10 cellular contexts compared by ENCODE assay signal in genomic region chr15:68672781-68673205, GRCh38.
DNase-seq lines count a peak whose midpoint lies in the region; ATAC-seq and TF ChIP-seq lines count a peak whose summit lies in the region.
"Had no signal": no experiment of that assay in that cellular context is flagged by ENCODE, and none has a peak within 500 bp of the region (broad histone marks: within the 10 kb centered on the region; RNA-seq: fewer than 3 reads in every experiment).

No MANE protein-coding gene starts in this region.

- TF ChIP-seq CTCF in cardiac fibroblast (IDR thresholded peaks at IDR 0.05; ENCODE audit: low read depth, low read length) (peak; percentile 45), osteocyte (IDR thresholded peaks at IDR 0.05) (peak; percentile 43)

- H3K9me3 Mint-ChIP-seq in osteocyte (ENCODE audit: unreplicated experiment), result no peaks in the 10 kb centered on the region
- H3K9me3 Mint-ChIP-seq: activated T-helper 2 cell treated with anti-CD3 and anti-CD28 coated beads, Interferon-gamma antibody, Interleukin-2, Interleukin-4, amounts not matched to agents 10 μg/mL and 5 μg/mL and 100 μg/mL, durations not matched to agents 14 hours and 24 hours and 36 hours had no signal

- H3K4me1 Mint-ChIP-seq in osteocyte (ENCODE audit: unreplicated experiment), result peaks cover 21% of the 10 kb centered on the region

- no peak overlapping the region for H3K4me3 ChIP-seq in cardiac fibroblast (replicated peaks in 1 of 2; ENCODE audit: low read depth in 2 of 2, low read length in 2 of 2)

- H3K27me3 Mint-ChIP-seq in osteocyte (ENCODE audit: unreplicated experiment), result no peaks in the 10 kb centered on the region

- DNase-seq in DMS 273 (lab: John Stamatoyannopoulos, UW; ENCODE audit: unreplicated experiment) (peak; percentile 70), DMS 273 treated with DMSO at 0.1 percent for 48 hours (lab: John Stamatoyannopoulos, UW) (no peak), NCI-H1105 (lab: John Stamatoyannopoulos, UW) (peak; percentile 7), cardiac fibroblast (ENCODE audit: low read depth in 2 of 2) (peak; percentile 23 to 33), osteocyte (ENCODE audit: extremely low spot score, unreplicated experiment) (no peak), NCI-H2029 (lab: John Stamatoyannopoulos, UW) (no peak)
- DNase-seq: effector CD8-positive, alpha-beta T cell had no signal

- ATAC-seq in HG03108 (IDR thresholded peaks at IDR 0.05; ENCODE audit: unreplicated experiment) (no peak), GM19452 (IDR thresholded peaks at IDR 0.05; ENCODE audit: unreplicated experiment) (no peak)

- H3K4me3 Mint-ChIP-seq in osteocyte (ENCODE audit: unreplicated experiment), result no peak overlapping the region

- peaks cover 3% of the 10 kb centered on the region for H3K36me3 Mint-ChIP-seq in osteocyte (ENCODE audit: unreplicated experiment)

- H3K27ac Mint-ChIP-seq in osteocyte (ENCODE audit: unreplicated experiment), result no peak overlapping the region
- H3K27ac Mint-ChIP-seq: activated T-helper 2 cell treated with anti-CD3 and anti-CD28 coated beads, Interferon-gamma antibody, Interleukin-2, Interleukin-4, amounts not matched to agents 10 μg/mL and 5 μg/mL and 100 μg/mL, durations not matched to agents 14 hours and 24 hours and 36 hours had no signal

Comparison
In these comparisons a context has a peak if more than half of its experiments do, and no peak if none do; other contexts are left out.
1. DNase-seq: peak in DMS 273 (single experiment), NCI-H1105 (single experiment) and cardiac fibroblast (2 of 2); none in DMS 273 treated with DMSO at 0.1 percent for 48 hours (single experiment), osteocyte (single experiment) and NCI-H2029 (single experiment).